ENCODE assay signal across 23 cellular contexts in genomic region chr5:166535641-166536040, GRCh38.
"Had no signal": no experiment of that assay in that cellular context is flagged by ENCODE, and none has a peak within 500 bp of the region (broad histone marks: within the 10 kb centered on the region; RNA-seq: fewer than 3 reads in every experiment).

No MANE protein-coding gene starts in this region.

- H3K4me3 ChIP-seq: SJCRH30, SK-N-MC had no signal

- H3K9ac ChIP-seq: KMS-11 had no signal

- H3K4me1 ChIP-seq: SJCRH30 had no signal

- H3K27ac ChIP-seq: KMS-11, SJCRH30, SK-N-MC had no signal

- H3K27me3 ChIP-seq: SJCRH30 had no signal

- H3K36me3 ChIP-seq: SJCRH30 had no signal

- DNase-seq: activated CD4-positive, alpha-beta T cell treated with anti-CD3 and anti-CD28 coated beads for 36 hours; activated CD4-positive, alpha-beta T cell treated with anti-CD3 and anti-CD28 coated beads, Interleukin-2, amount 10 ng/mL, durations not matched to agents 7 days and 5 days; activated CD4-positive, alpha-beta T cell treated with anti-CD3 and anti-CD28 coated beads, Interleukin-2, amount 50 U/mL, for 48 hours; activated CD8-positive, alpha-beta T cell treated with anti-CD3 and anti-CD28 coated beads, Interleukin-2, amount 10 ng/mL, durations not matched to agents 7 days and 5 days; activated naive CD4-positive, alpha-beta T cell treated with anti-CD3 and anti-CD28 coated beads, Interleukin-2, amount 10 ng/mL, durations not matched to agents 7 days and 5 days; activated naive CD8-positive, alpha-beta T cell treated with anti-CD3 and anti-CD28 coated beads, Interleukin-2, amount 50 U/mL, for 24 hours; activated T-cell treated with anti-CD3 and anti-CD28 coated beads, Interleukin-2, amount 50 U/mL, for 24 hours; anterior cingulate cortex; caudate nucleus; cerebellar nuclear complex; NCI-H1105 treated with DMSO at 0.1 percent for 48 hours; NCI-H1436; NCI-H1694; NCI-H2029; NCI-H2171 treated with DMSO at 0.1 percent for 48 hours; NCI-H2227 treated with DMSO at 0.1 percent for 48 hours; NCI-H524 treated with DMSO at 0.1 percent for 48 hours; NCI-H748 treated with DMSO at 0.1 percent for 48 hours; SJCRH30 had no signal

- FAIRE-seq: bronchial epithelial cell, TTC549 had no signal

- H3K4me2 ChIP-seq: KMS-11 had no signal

- H3K9me3 ChIP-seq: SJCRH30 had no signal
